ENCODE assay signal across 22 cellular contexts in the genomic region with DNA sequence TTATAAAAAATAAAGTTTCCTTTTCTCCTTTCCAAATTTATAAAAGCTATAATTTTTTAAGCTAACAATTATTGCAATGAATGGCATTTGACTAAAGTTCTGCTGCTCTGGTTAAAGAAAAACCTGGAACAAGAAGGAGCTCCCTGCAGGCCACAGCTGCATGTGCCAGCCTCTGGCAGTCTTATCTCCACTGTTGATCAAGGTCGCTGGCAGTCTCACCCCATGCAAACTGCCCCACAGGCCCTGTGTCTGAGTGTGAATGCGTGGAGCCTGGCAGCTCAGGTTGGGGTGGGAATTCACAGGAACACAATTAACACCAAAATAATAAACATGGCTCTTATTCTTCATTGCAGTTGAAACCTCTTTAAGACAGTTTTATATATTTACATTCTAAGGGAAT. TPM values are rescaled to one million over a fixed set of nuclear protein-coding genes. Genes with fewer than 3 reads are reported as not detected.
A peak's percentile ranks its signal among the peaks of the same experiment; 100 is the strongest.
DNase-seq lines count a peak whose midpoint lies in the region; ATAC-seq, FAIRE-seq and TF ChIP-seq lines count a peak whose summit lies in the region.
"Had no signal": no experiment of that assay in that cellular context is flagged by ENCODE, and none has a peak within 500 bp of the region (broad histone marks: within the 10 kb centered on the region; RNA-seq: fewer than 3 reads in every experiment).

No MANE protein-coding gene starts in this region.

- no peaks in the 10 kb centered on the region for H3K36me3 ChIP-seq in right lobe of liver
- H3K36me3 ChIP-seq in HepG2 (replicated peaks in 1 of 2; ENCODE audit: control insufficient read depth in 1 of 2, insufficient read depth in 2 of 2, low read length in 2 of 2): no peaks in the 10 kb centered on the region
- H3K36me3 ChIP-seq in body of pancreas (replicated peaks in 1 of 2; ENCODE audit: insufficient read depth in 1 of 2, low read depth in 2 of 2): no peaks in the 10 kb centered on the region
- no peaks in the 10 kb centered on the region for H3K36me3 ChIP-seq in mesendoderm (ENCODE audit: control insufficient read depth, insufficient read depth, low read length)

- no peak overlapping the region for H3K9ac ChIP-seq in HepG2 (ENCODE audit: insufficient read depth, low read depth, low read length)
- H3K9ac ChIP-seq in mesendoderm (ENCODE audit: low read length): no peak overlapping the region

- no peak overlapping the region for H3K4ac ChIP-seq in mesendoderm (ENCODE audit: low read depth, low read length)

- in situ Hi-C loops in HepG2 (cut with HindIII; ENCODE audit: extremely low pct_ligation_motif_present, low pct_unique_long_range_greater_than_20kb): no loop called here

- H3K9me3 ChIP-seq in right lobe of liver (no peaks in the 10 kb centered on the region), HepG2 (ENCODE audit: low read length) (no peaks in the 10 kb centered on the region), body of pancreas (no peaks in the 10 kb centered on the region)

- ATAC-seq in right lobe of liver (peak; percentile 49 to 80 (median 71)), HepG2 (no peak), body of pancreas (peak; percentile 78), GM18907 (IDR thresholded peaks at IDR 0.05; ENCODE audit: unreplicated experiment) (no peak), GM18505 (IDR thresholded peaks at IDR 0.05; ENCODE audit: unreplicated experiment) (no peak), HG03442 (IDR thresholded peaks at IDR 0.05; ENCODE audit: unreplicated experiment) (no peak)
- ATAC-seq: GM23338 had no signal

- POLR2A ChIA-PET in HepG2 (lab: Yijun Ruan, JAX): no interaction called here

- CTCF ChIA-PET in HepG2 (lab: Yijun Ruan, JAX; ENCODE audit: low intra/inter-chr PET ratio, low total read pairs): no interaction called here

- TF ChIP-seq POLR2A in right lobe of liver (IDR thresholded peaks at IDR 0.05): no peak
- TF ChIP-seq POLR2A in HepG2 (IDR thresholded peaks at IDR 0.05; ENCODE audit: insufficient read depth in 1 of 2, low read depth in 2 of 2, low read length in 2 of 2): no peak
- TF ChIP-seq POLR2A in body of pancreas (IDR thresholded peaks at IDR 0.05): no peak
- TF ChIP-seq POLR2A in GM18505 (IDR thresholded peaks at IDR 0.05; ENCODE audit: borderline replicate concordance, extremely low read depth, insufficient read depth, insufficient read length): no peak

- BruUV-seq in HepG2 (replicated peaks; lab: Mats Ljungman, UMichigan): no TSS peak

- no peak overlapping the region for H3K4me3 ChIP-seq in right lobe of liver
- H3K4me3 ChIP-seq in HepG2 (replicated peaks in 1 of 3; ENCODE audit: insufficient read depth in 1 of 3, low read depth in 2 of 3, low read length in 3 of 3): no peak overlapping the region
- H3K4me3 ChIP-seq in body of pancreas: no peak overlapping the region
- no peak overlapping the region for H3K4me3 ChIP-seq in mesendoderm (ENCODE audit: low read length)
- H3K4me3 ChIP-seq: GM23338 had no signal

- no peak for TF ChIP-seq CTCF in right lobe of liver (IDR thresholded peaks at IDR 0.05)
- no peak for TF ChIP-seq CTCF in HepG2 (CRISPR knock-in tag; IDR thresholded peaks at IDR 0.05)
- no peak for TF ChIP-seq CTCF in body of pancreas (IDR thresholded peaks at IDR 0.05)

- H3K4me1 ChIP-seq in right lobe of liver (no peaks in the 10 kb centered on the region), HepG2 (ENCODE audit: insufficient read depth, low read length) (no peaks in the 10 kb centered on the region), body of pancreas (peaks cover 21% of the 10 kb centered on the region), mesendoderm (ENCODE audit: control insufficient read depth, low read depth, low read length) (no peaks in the 10 kb centered on the region)

- H3K27me3 ChIP-seq in right lobe of liver (no peaks in the 10 kb centered on the region), HepG2 (ENCODE audit: control insufficient read depth in 1 of 2, insufficient read depth in 2 of 2, low read length in 2 of 2) (no peaks in the 10 kb centered on the region), body of pancreas (no peaks in the 10 kb centered on the region), mesendoderm (ENCODE audit: insufficient read depth, low read length, poor library complexity) (no peaks in the 10 kb centered on the region)

- no peak overlapping the region for H3K27ac ChIP-seq in right lobe of liver
- no peak overlapping the region for H3K27ac ChIP-seq in HepG2 (ENCODE audit: extremely low read length, insufficient read depth, low read length)
- peak overlapping the region in 2 of 4 donors; percentile 13 to 23 for H3K27ac ChIP-seq in body of pancreas
- H3K27ac ChIP-seq in mesendoderm (ENCODE audit: low read depth, low read length): no peak overlapping the region

- H3K79me2 ChIP-seq in HepG2 (ENCODE audit: insufficient read depth, low read length) (no peaks in the 10 kb centered on the region), mesendoderm (ENCODE audit: control insufficient read depth, insufficient read depth, low read length) (no peaks in the 10 kb centered on the region)

- no peak overlapping the region for H3K23ac ChIP-seq in mesendoderm (ENCODE audit: low read length)

- no peak overlapping the region for H4K8ac ChIP-seq in mesendoderm (ENCODE audit: low read depth, low read length)

- WGBS in right lobe of liver (ENCODE audit: insufficient coverage, low coverage, low lambda C conversion rate, missing lambda C conversion rate): 4% methylated on average over 2 of the region's 2 CpGs
- WGBS in HepG2 (ENCODE audit: low lambda C conversion rate): 15% methylated on average over 2 of the region's 2 CpGs
- 7 to 22% methylated on average over 2 of the region's 2 CpGs for WGBS in body of pancreas, 2 donors
- WGBS in mesendoderm (ENCODE audit: extremely low coverage, insufficient coverage, low lambda C conversion rate): no CpG with 5 or more reads among the region's 2 CpGs

- H2BK120ac ChIP-seq in mesendoderm (ENCODE audit: low read depth, low read length): no peak overlapping the region

- H2AFZ ChIP-seq in HepG2 (ENCODE audit: low read length): no peak overlapping the region
- H2AFZ ChIP-seq: GM23338 had no signal

- DNase-seq in right lobe of liver (peak in 1 of 3 donors; percentile 45), HepG2 (ENCODE audit: low spot score) (no peak), body of pancreas (peak; percentile 40 to 70 (median 56)), mesendoderm (peak; percentile 43), MV-4-11 (lab: John Stamatoyannopoulos, UW) (no peak)
- DNase-seq: CD4-positive, alpha-beta T cell; DMS79; KG1; NCI-H1092; NCI-H1436 treated with DMSO at 0.1 percent for 48 hours; NCI-H2029; NCI-H345; NCI-H524 treated with DMSO at 0.1 percent for 48 hours; RPMI8226; SHP77 treated with DMSO at 0.1 percent for 48 hours had no signal

- no peak overlapping the region for H3K56ac ChIP-seq in mesendoderm (ENCODE audit: low read length)

- no peaks in the 10 kb centered on the region for H4K20me1 ChIP-seq in HepG2 (ENCODE audit: insufficient read depth, low read length)

- H3K18ac ChIP-seq in mesendoderm (ENCODE audit: low read length): no peak overlapping the region

- H3K4me2 ChIP-seq in HepG2 (ENCODE audit: low read depth, low read length) (no peak overlapping the region), mesendoderm (ENCODE audit: low read length) (no peak overlapping the region)
- H3K4me2 ChIP-seq: GM23338 had no signal

- intact Hi-C loops in right lobe of liver (cut with DNase I): no loop called here
- intact Hi-C loops in HepG2 (cut with micrococcal nuclease; ENCODE audit: unreplicated experiment): no loop called here
- intact Hi-C loops in body of pancreas (cut with DNase I): no loop called here

- TF ChIP-seq EP300 in HepG2 (IDR thresholded peaks at IDR 0.05; ENCODE audit: low read depth in 2 of 2, low read length in 2 of 2) (no peak), HepG2 (CRISPR knock-in tag; IDR thresholded peaks at IDR 0.05; ENCODE audit: borderline replicate concordance) (no peak)

- H3K79me1 ChIP-seq in mesendoderm (ENCODE audit: low read length): no peaks in the 10 kb centered on the region

- no peak overlapping the region for H2BK5ac ChIP-seq in mesendoderm (ENCODE audit: low read length)

- H4K5ac ChIP-seq in mesendoderm (ENCODE audit: low read length): no peak overlapping the region

- FAIRE-seq in HepG2 (lab: Jason Lieb, UNC): no peak
- FAIRE-seq: A204.1, GM12892 had no signal

- H2AK5ac ChIP-seq in mesendoderm (ENCODE audit: low read length): no peak overlapping the region

- H2BK15ac ChIP-seq in mesendoderm (replicated peaks; ENCODE audit: low read depth): no peak overlapping the region

- no peak for TF ChIP-seq RAD21 in HepG2 (CRISPR knock-in tag; IDR thresholded peaks at IDR 0.05)

TF ChIP-seq in HepG2, 621 proteins besides CTCF, POLR2A, EP300 and RAD21 (continues in another document):
- TF ChIP-seq POLR2AphosphoS2 (IDR thresholded peaks at IDR 0.05; ENCODE audit: low read depth, low read length): no peak
- no peak for TF ChIP-seq REXO4 (CRISPR knock-in tag; IDR thresholded peaks at IDR 0.05; ENCODE audit: borderline replicate concordance)
- no peak for TF ChIP-seq SP140L (CRISPR knock-in tag; IDR thresholded peaks at IDR 0.05; ENCODE audit: borderline replicate concordance)

RNA-seq across cellular contexts. Expression of a gene that starts 30.2 kb away (rescaled TPM):
- total RNA-seq in right lobe of liver: 1 to 10 TPM in 3 of 6 experiments, under 1 TPM in 3; 0.18 to 2.9 (median 1.5) TPM
- total RNA-seq in HepG2 (2016; rRNA removed; fragmentation: Illumina TruSeq; extraction: Trizol): not detected in 2 replicates
- total RNA-seq in HepG2 (2016; cell fraction: cytosol; rRNA removed; fragmentation: Illumina TruSeq; extraction: Trizol; ENCODE audit: low read depth): not detected in 2 replicates
- not detected in 2 replicates for total RNA-seq in HepG2 (2016; cell fraction: insoluble cytoplasmic fraction; rRNA removed; fragmentation: Illumina TruSeq; extraction: Trizol)
- not detected in 2 replicates for total RNA-seq in HepG2 (2016; cell fraction: membrane; rRNA removed; fragmentation: Illumina TruSeq; extraction: Trizol)
- not detected in 2 replicates for total RNA-seq in HepG2 (2016; cell fraction: nucleus; rRNA removed; fragmentation: Illumina TruSeq; extraction: Trizol)
- polyA plus RNA-seq in HepG2 (2011; rRNA removed): not detected in 2 replicates
- not detected in 2 replicates for polyA plus RNA-seq in HepG2 (2011; cell fraction: cytosol; rRNA removed)
- not detected in 2 replicates for polyA plus RNA-seq in HepG2 (2011; cell fraction: nucleus; rRNA removed)
- not detected in 2 replicates for polyA plus RNA-seq in HepG2 (2012)
- not detected in 2 replicates for polyA plus RNA-seq in HepG2 (2016; cell fraction: cytosol; fragmentation: Illumina TruSeq; extraction: Trizol; ENCODE audit: low read depth)
- polyA plus RNA-seq in HepG2 (2016; cell fraction: insoluble cytoplasmic fraction; fragmentation: Illumina TruSeq; extraction: Trizol; ENCODE audit: low read depth): not detected in 2 replicates
- not detected in 2 replicates for polyA plus RNA-seq in HepG2 (2016; cell fraction: membrane; fragmentation: Illumina TruSeq; extraction: Trizol; ENCODE audit: low read depth)
- not detected in 2 replicates for polyA plus RNA-seq in HepG2 (2016; cell fraction: nucleus; fragmentation: Illumina TruSeq; extraction: Trizol; ENCODE audit: insufficient read depth, low read depth)
- polyA minus RNA-seq in HepG2 (2011; rRNA and poly(A)+ RNA removed; ENCODE audit: low replicate concordance): under 0.01 TPM in 1 of 2 replicates, not detected in the other
- polyA minus RNA-seq in HepG2 (2011; cell fraction: cytosol; rRNA and poly(A)+ RNA removed): not detected in 2 replicates
- polyA minus RNA-seq in HepG2 (2011; cell fraction: nucleus; rRNA and poly(A)+ RNA removed): not detected in 2 replicates
- 10 to 100 TPM; 12.5 to 17.9 TPM for total RNA-seq in body of pancreas
- polyA plus RNA-seq in mesendoderm (2013, experiment 1 of 2): 2.3 TPM
- polyA plus RNA-seq in mesendoderm (2013, experiment 2 of 2): 2.4 TPM
- total RNA-seq: CD4-positive, alpha-beta T cell had no signal
- polyA plus RNA-seq: BJ had no signal

Comparison
In these comparisons a context has a peak if more than half of its experiments do, and no peak if none do; other contexts are left out.
1. ATAC-seq: peak in right lobe of liver (4 of 4) and body of pancreas (single experiment); none in HepG2 (single experiment), GM18907 (single experiment), GM18505 (single experiment) and HG03442 (single experiment).
2. DNase-seq: peak in body of pancreas (4 of 4) and mesendoderm (single experiment); none in HepG2 (single experiment) and MV-4-11 (single experiment).